1 cellular context compared by ENCODE assay signal in the genomic region with DNA sequence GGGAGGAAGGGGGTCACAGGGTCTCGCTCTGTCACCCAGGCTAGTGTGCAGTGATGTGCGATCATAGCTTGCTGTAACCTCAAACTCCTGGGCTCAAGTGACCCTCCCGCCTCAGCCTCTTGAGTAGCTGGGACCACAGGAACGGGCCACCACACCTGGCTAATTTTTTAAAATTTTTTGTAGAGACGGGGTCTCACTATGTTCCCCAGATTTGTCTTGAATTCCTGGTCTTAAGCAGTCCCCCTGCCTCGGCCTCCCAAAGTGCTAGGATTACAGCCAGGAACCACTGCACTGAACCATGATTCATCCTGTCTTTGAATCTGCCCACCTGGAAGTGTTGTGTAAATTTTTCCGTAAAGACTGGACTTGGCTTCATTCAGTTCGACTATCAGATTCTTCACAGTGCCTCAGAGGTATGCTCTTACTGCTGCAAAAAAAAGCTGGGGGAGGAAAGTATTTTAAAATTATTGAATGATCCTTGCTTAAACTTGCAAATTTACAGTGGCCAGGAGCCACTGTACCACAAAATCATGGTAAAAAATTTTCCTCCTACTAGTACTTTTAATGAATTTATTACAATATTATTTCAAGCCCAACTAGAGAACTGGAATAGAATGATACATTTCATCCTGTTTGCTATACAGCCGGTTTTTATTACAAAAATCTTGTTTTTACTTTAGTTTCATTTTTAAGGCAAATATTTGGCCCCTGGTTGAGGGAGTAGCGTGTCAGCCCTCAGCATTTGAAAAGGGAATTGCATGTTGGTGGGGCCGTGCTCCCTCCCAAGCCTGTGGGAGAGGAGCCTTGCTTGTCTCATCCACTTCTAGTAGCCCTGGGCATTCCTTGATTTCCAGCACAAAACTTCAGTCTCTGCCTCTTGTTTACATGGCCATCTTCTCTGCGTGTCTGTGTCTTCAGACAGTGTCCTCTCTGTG.
TF ChIP-seq lines count a peak whose summit lies in the region.

No MANE protein-coding gene starts in this region.

TF ChIP-seq in IMR-90, 13 proteins besides CTCF, POLR2A, EP300 and RAD21:
- TF ChIP-seq ELK1 (IDR thresholded peaks at IDR 0.05; ENCODE audit: borderline replicate concordance, low read depth, low read length) (no peak), SMC3 (IDR thresholded peaks at IDR 0.05; ENCODE audit: low read depth, low read length) (no peak), USF2 (IDR thresholded peaks at IDR 0.05; ENCODE audit: low read depth, low read length) (no peak), BHLHE40 (IDR thresholded peaks at IDR 0.05; ENCODE audit: low read depth, low read length) (no peak), RFX5 (IDR thresholded peaks at IDR 0.05; ENCODE audit: low read depth, low read length) (no peak), MXI1 (IDR thresholded peaks at IDR 0.05; ENCODE audit: borderline replicate concordance, low read depth, low read length) (no peak)
